ENCODE assay signal across 8 cellular contexts in genomic region chr20:6006603-6006949, GRCh38. TPM values are rescaled to one million over a fixed set of nuclear protein-coding genes. Genes with fewer than 3 reads are reported as not detected.
A peak's percentile ranks its signal among the peaks of the same experiment; 100 is the strongest.
DNase-seq lines count a peak whose midpoint lies in the region; ATAC-seq and TF ChIP-seq lines count a peak whose summit lies in the region.

No MANE protein-coding gene starts in this region.

- H3K36me3 ChIP-seq in gastroesophageal sphincter (peaks cover 0 to 18% of the 10 kb centered on the region in 2 donors), smooth muscle cell (ENCODE audit: low read depth) (peaks cover 16% of the 10 kb centered on the region)

- peak overlapping the region; percentile 92 to 98 for H3K4me3 ChIP-seq in gastroesophageal sphincter
- H3K4me3 ChIP-seq in smooth muscle cell = peak overlapping the region; percentile 89

- WGBS in gastroesophageal sphincter (ENCODE audit: low coverage in 1 of 2), 2 donors = 1 to 2% methylated on average over 9 of the region's 10 CpGs
- under 1% methylated on average over 10 of the region's 10 CpGs for WGBS in smooth muscle cell (ENCODE audit: low lambda C conversion rate)

- TF ChIP-seq CTCF in gastroesophageal sphincter (IDR thresholded peaks at IDR 0.05) (no peak), smooth muscle cell (IDR thresholded peaks at IDR 0.05; ENCODE audit: borderline replicate concordance, insufficient read depth, poor library complexity, severe bottlenecking) (no peak)

- ATAC-seq in T-helper 17 cell = no peak
- no peak for ATAC-seq in gastroesophageal sphincter

- peak overlapping the region; percentile 72 for H3K9ac ChIP-seq in smooth muscle cell (ENCODE audit: low read depth)

- H3K4me1 Mint-ChIP-seq in T-helper 17 cell = peaks cover 19% of the 10 kb centered on the region

- H3K27ac Mint-ChIP-seq in T-helper 17 cell = peak overlapping the region; percentile 89

- H3K36me3 Mint-ChIP-seq in T-helper 17 cell (ENCODE audit: low read depth) = peaks cover 4% of the 10 kb centered on the region

- H4K20me1 ChIP-seq in smooth muscle cell (ENCODE audit: low read depth) = peaks cover 47% of the 10 kb centered on the region

- H3K27me3 Mint-ChIP-seq in T-helper 17 cell = no peaks in the 10 kb centered on the region

- DNase-seq in DMS 273 (lab: John Stamatoyannopoulos, UW; ENCODE audit: unreplicated experiment) = peak; percentile 39
- no peak for DNase-seq in DMS 273 treated with DMSO at 0.1 percent for 48 hours (lab: John Stamatoyannopoulos, UW)
- no peak for DNase-seq in T-helper 17 cell
- DNase-seq in smooth muscle cell (lab: John Stamatoyannopoulos, UW; ENCODE audit: unreplicated experiment) = no peak
- DNase-seq in central memory CD4-positive, alpha-beta T cell = no peak
- no peak for DNase-seq in posterior vena cava (ENCODE audit: low spot score)
- no peak for DNase-seq in activated CD8-positive, alpha-beta memory T cell treated with anti-CD3 and anti-CD28 coated beads for 24 hours

- H3F3A ChIP-seq in smooth muscle cell (ENCODE audit: low read depth) = peaks cover 5% of the 10 kb centered on the region

- H3K4me3 Mint-ChIP-seq in T-helper 17 cell = peak overlapping the region; percentile 95

- TF ChIP-seq POLR2A in gastroesophageal sphincter (IDR thresholded peaks at IDR 0.05) = no peak

- H2AFZ ChIP-seq in smooth muscle cell (ENCODE audit: low read depth) = peak overlapping the region; percentile 58

- intact Hi-C loops in posterior vena cava (cut with DNase I) = no loop called here

- H3K4me2 ChIP-seq in smooth muscle cell = peak overlapping the region; percentile 98

- H3K27ac ChIP-seq in gastroesophageal sphincter (peak overlapping the region; percentile 87 to 92 (median 90)), smooth muscle cell (ENCODE audit: low read depth) (no peak overlapping the region)

- H3K9me3 ChIP-seq in T-helper 17 cell (ENCODE audit: control insufficient read depth, low read length, poor library complexity, severe bottlenecking) = no peaks in the 10 kb centered on the region
- no peaks in the 10 kb centered on the region for H3K9me3 ChIP-seq in gastroesophageal sphincter
- no peaks in the 10 kb centered on the region for H3K9me3 ChIP-seq in smooth muscle cell (replicated peaks; ENCODE audit: low read depth)

- peaks cover 49% of the 10 kb centered on the region for H3K79me2 ChIP-seq in smooth muscle cell (ENCODE audit: low read depth)

- peaks cover 9 to 37% (median 12%) of the 10 kb centered on the region in 3 donors for H3K4me1 ChIP-seq in gastroesophageal sphincter
- H3K4me1 ChIP-seq in smooth muscle cell (ENCODE audit: low read depth) = peaks cover 35% of the 10 kb centered on the region

- H3K27me3 ChIP-seq in gastroesophageal sphincter = no peaks in the 10 kb centered on the region
- H3K27me3 ChIP-seq in smooth muscle cell (ENCODE audit: low read depth) = no peaks in the 10 kb centered on the region

- TF ChIP-seq EP300 in gastroesophageal sphincter (IDR thresholded peaks at IDR 0.05) = no peak

RNA-seq across cellular contexts. Expression of gene CRLS1, which starts 0.7 kb away (rescaled TPM):
- total RNA-seq in T-helper 17 cell (10 to 100 TPM; 19.7 to 21.9 TPM), gastroesophageal sphincter (10 to 100 TPM; 28.0 to 56.5 (median 42.7) TPM), smooth muscle cell (55.6 and 76.3 TPM in 2 replicates), posterior vena cava (10 to 100 TPM; 34.0 to 50.7 TPM)
- 43.6 and 50.9 TPM in 2 replicates for polyA plus RNA-seq in smooth muscle cell

RNA-seq across cellular contexts. Expression of gene LRRN4, which starts 47.3 kb away (rescaled TPM):
- total RNA-seq in T-helper 17 cell (not detected), gastroesophageal sphincter (not detected), smooth muscle cell (0.67 and 3.9 TPM in 2 replicates), posterior vena cava (under 1 TPM; 0.10 to 0.19 TPM)
- 3.9 and 5.7 TPM in 2 replicates for polyA plus RNA-seq in smooth muscle cell

RNA-seq across cellular contexts. Expression of gene MCM8, which starts 56.1 kb away (rescaled TPM):
- total RNA-seq in T-helper 17 cell (1 to 10 TPM; 2.8 to 3.4 TPM), gastroesophageal sphincter (1 to 10 TPM; 4.6 to 7.4 (median 6.0) TPM), smooth muscle cell (5.5 and 7.8 TPM in 2 replicates), posterior vena cava (1 to 10 TPM; 4.3 to 4.4 TPM)
- polyA plus RNA-seq in smooth muscle cell = 2.8 and 3.7 TPM in 2 replicates

RNA-seq across cellular contexts. Expression of gene TRMT6, which starts 56.2 kb away (rescaled TPM):
- total RNA-seq in T-helper 17 cell (10 to 100 TPM; 12.8 to 14.6 TPM), gastroesophageal sphincter (10 to 100 TPM in 3 of 4 donors, 1 to 10 TPM in 1; 9.5 to 13.6 (median 12.5) TPM), smooth muscle cell (6.3 and 9.2 TPM in 2 replicates), posterior vena cava (10 to 100 TPM in 1 of 2 donors, 1 to 10 TPM in 1; 8.5 to 12.0 TPM)
- polyA plus RNA-seq in smooth muscle cell = 6.0 and 9.5 TPM in 2 replicates
